19 cellular contexts compared by ENCODE assay signal in genomic region chr18:22186484-22186971, GRCh38. TPM values are rescaled to one million over a fixed set of nuclear protein-coding genes. Genes with fewer than 3 reads are reported as not detected.
DNase-seq lines count a peak whose midpoint lies in the region; ATAC-seq and TF ChIP-seq lines count a peak whose summit lies in the region.
"Had no signal": no experiment of that assay in that cellular context is flagged by ENCODE, and none has a peak within 500 bp of the region (broad histone marks: within the 10 kb centered on the region; RNA-seq: fewer than 3 reads in every experiment).

No MANE protein-coding gene starts in this region.

- TF ChIP-seq CTCF in foreskin keratinocyte (conservative IDR thresholded peaks at IDR 0.05) (no peak), osteoblast (IDR thresholded peaks at IDR 0.05; ENCODE audit: extremely low read depth, low read depth, low read length) (no peak)

- H3K9me3 ChIP-seq in osteoblast (ENCODE audit: low read depth, low read length), result no peaks in the 10 kb centered on the region
- H3K9me3 ChIP-seq: A549, colonic mucosa had no signal

- DNase-seq in cardiac septum (ENCODE audit: low spot score) (peak; percentile 38), Right ventricle myocardium inferior (ENCODE audit: missing footprints) (no peak), foreskin keratinocyte (peak; percentile 55 to 80), osteoblast (ENCODE audit: insufficient read length, low spot score, missing footprints) (no peak), NOMO-1 treated with DMSO at 0.1 percent for 48 hours (lab: John Stamatoyannopoulos, UW; ENCODE audit: unreplicated experiment) (no peak), NCI-H1048 (lab: John Stamatoyannopoulos, UW) (no peak)
- DNase-seq: activated CD4-positive, alpha-beta memory T cell treated with anti-CD3 and anti-CD28 coated beads for 36 hours; CD4-positive, alpha-beta memory T cell; colonic mucosa; GOT3; kidney glomerular epithelial cell; naive B cell; NCI-H1694 treated with DMSO at 0.1 percent for 48 hours; NCI-H510A; substantia nigra had no signal

- intact Hi-C loops in cardiac septum (cut with DNase I), result no loop called here
- intact Hi-C loops in Right ventricle myocardium inferior (cut with DNase I), result loop anchor here (2.0 kb wide), 1 partner anchor 80 kb away; no protein-coding TSS in a partner anchor

- peaks cover 34% of the 10 kb centered on the region for H3K79me2 ChIP-seq in osteoblast (ENCODE audit: insufficient read depth, low read length)

- H3K4me3 ChIP-seq in osteoblast (ENCODE audit: insufficient read depth, low read length), result no peak overlapping the region
- H3K4me3 ChIP-seq: A549, colonic mucosa had no signal

- H3K27ac ChIP-seq in foreskin keratinocyte (no peak overlapping the region), osteoblast (ENCODE audit: low read depth, low read length) (peak overlapping the region; percentile 2)
- H3K27ac ChIP-seq: A549, colonic mucosa had no signal

- H2AFZ ChIP-seq in osteoblast (ENCODE audit: low read length), result no peak overlapping the region

- H3K4me1 ChIP-seq in foreskin keratinocyte (no peaks in the 10 kb centered on the region), osteoblast (ENCODE audit: insufficient read depth, low read length) (peaks cover 39% of the 10 kb centered on the region)
- H3K4me1 ChIP-seq: A549, colonic mucosa had no signal

- peaks cover 24% of the 10 kb centered on the region for H3K27me3 ChIP-seq in foreskin keratinocyte
- no peaks in the 10 kb centered on the region for H3K27me3 ChIP-seq in osteoblast (ENCODE audit: insufficient read depth, low read length)
- H3K27me3 ChIP-seq: colonic mucosa had no signal

- no peak for ATAC-seq in Right ventricle myocardium inferior
- ATAC-seq in foreskin keratinocyte, result peak; percentile 59
- ATAC-seq in HG02763 (IDR thresholded peaks at IDR 0.05; ENCODE audit: unreplicated experiment), result no peak
- ATAC-seq in HG02840 (IDR thresholded peaks at IDR 0.05; ENCODE audit: low FRiP score, unreplicated experiment), result no peak
- ATAC-seq: A549 had no signal

- H3K36me3 ChIP-seq in osteoblast (ENCODE audit: insufficient read depth, low read length), result peaks cover 56% of the 10 kb centered on the region
- H3K36me3 ChIP-seq: colonic mucosa had no signal

- H4K20me1 ChIP-seq in osteoblast (ENCODE audit: insufficient read depth, low read length), result peaks cover 22% of the 10 kb centered on the region

- H3K4me2 ChIP-seq in osteoblast (ENCODE audit: insufficient read depth, low read length), result no peak overlapping the region
- H3K4me2 ChIP-seq: A549 had no signal

RNA-seq across cellular contexts. Expression of gene GATA6, which starts 17.1 kb away (rescaled TPM):
- total RNA-seq in cardiac septum, result 76.2 TPM
- total RNA-seq in Right ventricle myocardium inferior, result 56.3 TPM
- total RNA-seq in foreskin keratinocyte, result 0.03 and 0.07 TPM in 2 replicates
- 0.03 and 0.06 TPM in 2 replicates for polyA plus RNA-seq in foreskin keratinocyte
- 10.9 and 16.6 TPM in 2 replicates for total RNA-seq in osteoblast
- total RNA-seq: activated T-helper 1 cell treated with anti-CD3 and anti-CD28 coated beads, Interleukin-12 subunit alpha, Interleukin-12 subunit beta, Interleukin-2, Interleukin-4 antibody, amounts not matched to agents 30 ng/mL and 10 ng/mL and 1 ng/mL, durations not matched to agents 14 hours and 24 hours and 36 hours; CD4-positive, alpha-beta memory T cell had no signal
- polyA plus RNA-seq: CD4-positive, alpha-beta memory T cell had no signal

Comparison
In these comparisons a context has a peak if more than half of its experiments do, and no peak if none do; other contexts are left out.
1. DNase-seq: peak in cardiac septum (single experiment) and foreskin keratinocyte (2 of 2); none in Right ventricle myocardium inferior (single experiment), osteoblast (single experiment), NOMO-1 treated with DMSO at 0.1 percent for 48 hours (single experiment) and NCI-H1048 (single experiment).
2. RNA of gene GATA6, which starts 17.1 kb away (total RNA-seq): 76.2 TPM in cardiac septum (single experiment), 56.3 TPM in Right ventricle myocardium inferior (single experiment) and 10.9 to 16.6 TPM in osteoblast; 0.03 to 0.07 TPM in foreskin keratinocyte; every median in the first group is over 10 times any median in the second.